In the genomic region with DNA sequence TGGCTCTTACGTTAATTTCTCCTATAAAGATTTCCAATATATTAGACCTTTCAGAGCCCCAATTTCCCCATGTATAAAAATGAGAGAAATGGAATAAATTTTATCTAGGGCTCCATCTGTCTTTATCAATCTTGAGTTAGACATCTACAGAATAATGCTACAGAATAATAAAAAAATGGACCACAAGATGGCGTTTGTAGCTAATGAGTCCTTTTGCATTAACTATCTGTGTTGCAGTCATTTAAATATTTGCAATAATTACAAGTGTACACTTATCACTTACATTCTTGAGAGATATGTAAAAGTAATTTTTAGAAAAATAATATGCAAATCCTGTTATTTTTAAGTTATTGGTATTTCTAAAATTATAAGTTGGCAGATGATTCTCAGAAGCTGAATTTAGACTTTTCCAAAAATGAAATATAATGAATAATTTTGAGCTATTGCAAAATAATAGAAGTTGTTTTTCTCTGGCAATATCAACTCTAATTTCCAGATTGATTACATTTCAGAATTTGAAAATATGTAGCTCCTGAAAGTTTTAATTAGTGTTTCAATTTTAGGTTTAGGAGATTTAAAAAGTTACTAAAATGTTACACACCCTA, we compare ENCODE assay signal across 8 cellular contexts.
DNase-seq lines count a peak whose midpoint lies in the region; ATAC-seq and TF ChIP-seq lines count a peak whose summit lies in the region.

No MANE protein-coding gene starts in this region.

- H3K27ac ChIP-seq in OCI-LY1 (ENCODE audit: low read depth, low read length, poor library complexity, severe bottlenecking): no peak overlapping the region
- no peak overlapping the region for H3K27ac ChIP-seq in upper lobe of left lung

- TF ChIP-seq CTCF in OCI-LY1 (IDR thresholded peaks at IDR 0.05; ENCODE audit: low read length) (peak; percentile 48), foreskin fibroblast (IDR thresholded peaks at IDR 0.05; ENCODE audit: low read depth, low read length) (peak; percentile 35), upper lobe of left lung (IDR thresholded peaks at IDR 0.05) (peak in 1 of 6 experiments; percentile 18)

- H2AFZ ChIP-seq in OCI-LY1 (ENCODE audit: low read length): no peak overlapping the region

- no peak overlapping the region for H3K4me2 ChIP-seq in OCI-LY1 (ENCODE audit: low read length)

- no peaks in the 10 kb centered on the region for H4K20me1 ChIP-seq in OCI-LY1 (ENCODE audit: insufficient read depth, low read length)

- H3K79me2 ChIP-seq in OCI-LY1 (ENCODE audit: insufficient read depth, low read length): no peaks in the 10 kb centered on the region

- H3K9ac ChIP-seq in OCI-LY1 (ENCODE audit: low read length): no peak overlapping the region

- peaks cover under 1% of the 10 kb centered on the region for H3K27me3 Mint-ChIP-seq in activated T-cell treated with anti-CD3 and anti-CD28 coated beads, Interleukin-2, amount 50 U/mL, for 24 hours

- no peaks in the 10 kb centered on the region for H3K9me3 ChIP-seq in OCI-LY1 (ENCODE audit: low read length)
- H3K9me3 ChIP-seq in upper lobe of left lung: no peaks in the 10 kb centered on the region

- H3K4me1 ChIP-seq in OCI-LY1 (ENCODE audit: insufficient read depth, low read length, severe bottlenecking) (no peaks in the 10 kb centered on the region), upper lobe of left lung (no peaks in the 10 kb centered on the region)

- no peaks in the 10 kb centered on the region for H3K4me1 Mint-ChIP-seq in activated T-cell treated with anti-CD3 and anti-CD28 coated beads, Interleukin-2, amount 50 U/mL, for 24 hours (ENCODE audit: low read depth)

- no peaks in the 10 kb centered on the region for H3K9me2 ChIP-seq in OCI-LY1 (ENCODE audit: low read depth, low read length)

- H3K27me3 ChIP-seq in OCI-LY1 (ENCODE audit: insufficient read depth, low read length) (no peaks in the 10 kb centered on the region), upper lobe of left lung (no peaks in the 10 kb centered on the region)

- H3K4me3 ChIP-seq in OCI-LY1 (ENCODE audit: low read depth, low read length, poor library complexity, severe bottlenecking) (no peak overlapping the region), foreskin fibroblast (ENCODE audit: low read depth in 1 of 2, low read length in 2 of 2) (no peak overlapping the region), upper lobe of left lung (no peak overlapping the region)

- ATAC-seq in GM18858 (IDR thresholded peaks at IDR 0.05; ENCODE audit: unreplicated experiment) (peak; percentile 41), HG02870 (IDR thresholded peaks at IDR 0.05; ENCODE audit: unreplicated experiment) (no peak), upper lobe of left lung (ENCODE audit: low FRiP score in 2 of 2) (no peak), GM21825 (IDR thresholded peaks at IDR 0.05; ENCODE audit: unreplicated experiment) (no peak)

- no peak for TF ChIP-seq POLR2A in upper lobe of left lung (IDR thresholded peaks at IDR 0.05)

- H3K4me3 Mint-ChIP-seq in activated T-cell treated with anti-CD3 and anti-CD28 coated beads, Interleukin-2, amount 50 U/mL, for 24 hours: no peak overlapping the region

- no peak for TF ChIP-seq EP300 in upper lobe of left lung (IDR thresholded peaks at IDR 0.05)

- DNase-seq in AML-193 (lab: John Stamatoyannopoulos, UW) (peak; percentile 30 to 34), foreskin fibroblast (peak; percentile 2 to 33), upper lobe of left lung (no peak)
- no peak for DNase-seq in activated T-cell treated with anti-CD3 and anti-CD28 coated beads, Interleukin-2, amount 50 U/mL, for 24 hours

- no peaks in the 10 kb centered on the region for H3K36me3 ChIP-seq in OCI-LY1 (ENCODE audit: insufficient read depth, low read length)
- no peaks in the 10 kb centered on the region for H3K36me3 ChIP-seq in upper lobe of left lung

- no peak overlapping the region for H3K27ac Mint-ChIP-seq in activated T-cell treated with anti-CD3 and anti-CD28 coated beads, Interleukin-2, amount 50 U/mL, for 24 hours

- WGBS in upper lobe of left lung, 2 donors: 49 to 59% methylated on average over 2 of the region's 2 CpGs

- no peaks in the 10 kb centered on the region for H3K9me3 Mint-ChIP-seq in activated T-cell treated with anti-CD3 and anti-CD28 coated beads, Interleukin-2, amount 50 U/mL, for 24 hours

- H3K36me3 Mint-ChIP-seq in activated T-cell treated with anti-CD3 and anti-CD28 coated beads, Interleukin-2, amount 50 U/mL, for 24 hours (ENCODE audit: low read depth): no peaks in the 10 kb centered on the region

- H3F3A ChIP-seq in OCI-LY1 (ENCODE audit: insufficient read depth, low read length): no peaks in the 10 kb centered on the region

Comparison
In these comparisons a context has a peak if more than half of its experiments do, and no peak if none do; other contexts are left out.
1. DNase-seq: peak in AML-193 (2 of 2) and foreskin fibroblast (2 of 2); none in activated T-cell treated with anti-CD3 and anti-CD28 coated beads, Interleukin-2, amount 50 U/mL, for 24 hours (single experiment) and upper lobe of left lung (0 of 2).